In genomic region chr20:48703511-48704219, GRCh38 we compare ENCODE assay signal across 1 cellular context.
TF ChIP-seq lines count a peak whose summit lies in the region.

No MANE protein-coding gene starts in this region.

TF ChIP-seq in SK-N-SH treated with all-trans-retinoic acid at 6 μM for 48 hours, 23 proteins besides CTCF, POLR2A, EP300 and RAD21 (continued from another document):
- TF ChIP-seq CREB5 (CRISPR knock-in tag; IDR thresholded peaks at IDR 0.05; ENCODE audit: low read depth), result no peak
